11 cellular contexts compared by ENCODE assay signal in the genomic region with DNA sequence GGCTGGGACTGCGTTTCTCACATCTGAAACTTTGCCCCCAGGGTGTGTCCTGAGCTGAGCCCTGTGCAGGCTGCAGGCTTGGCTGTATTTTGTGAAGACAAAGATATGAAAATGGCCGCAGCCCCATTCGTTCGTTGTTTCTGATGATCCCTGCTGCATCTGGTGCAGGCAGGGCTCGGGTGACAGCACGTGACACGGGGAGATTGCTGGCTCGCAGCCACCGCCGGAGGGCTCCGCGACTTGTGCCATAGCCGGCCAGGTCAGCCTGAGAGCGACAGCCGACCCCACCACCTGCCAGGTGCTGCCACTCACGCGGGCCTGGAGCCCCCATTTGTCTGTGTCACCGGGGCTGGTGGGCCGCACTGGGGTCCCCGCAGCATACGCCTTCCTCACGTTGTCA.
A peak's percentile ranks its signal among the peaks of the same experiment; 100 is the strongest.
DNase-seq lines count a peak whose midpoint lies in the region; TF ChIP-seq lines count a peak whose summit lies in the region.
"Had no signal": no experiment of that assay in that cellular context is flagged by ENCODE, and none has a peak within 500 bp of the region (broad histone marks: within the 10 kb centered on the region; RNA-seq: fewer than 3 reads in every experiment).

No MANE protein-coding gene starts in this region.

- peaks cover 16% of the 10 kb centered on the region for H3K36me3 Mint-ChIP-seq in chondrocyte (ENCODE audit: low read depth)
- H3K36me3 Mint-ChIP-seq: stimulated activated memory B cell treated with anti-CD40 and anti-IgM and Interleukin-4, amounts not matched to agents 10 μg/mL and 1 μg/mL and 100 μg/mL, for 72 hours had no signal

- no peaks in the 10 kb centered on the region for H3K9me3 ChIP-seq in parathyroid adenoma (ENCODE audit: control insufficient read depth, low read length)

- H3K27me3 Mint-ChIP-seq in chondrocyte (ENCODE audit: low read depth), result no peaks in the 10 kb centered on the region

- no peaks in the 10 kb centered on the region for H3K27me3 ChIP-seq in parathyroid adenoma (ENCODE audit: control insufficient read depth, insufficient read depth, low read length)
- H3K27me3 ChIP-seq: BLaER1 treated with 17β-estradiol and CSF1 and Interleukin-3, amounts not matched to agents 10 nM and 100 nM had no signal

- no peak for TF ChIP-seq CTCF in chondrocyte (IDR thresholded peaks at IDR 0.05)
- no peak for TF ChIP-seq CTCF in parathyroid adenoma (IDR thresholded peaks at IDR 0.05)

- H3K79me2 ChIP-seq in parathyroid adenoma, result peaks cover 36% of the 10 kb centered on the region

- peak overlapping the region; percentile 73 for H2AFZ ChIP-seq in parathyroid adenoma

- H3K27ac ChIP-seq in parathyroid adenoma, result peak overlapping the region; percentile 55
- H3K27ac ChIP-seq: BLaER1 treated with 17β-estradiol and CSF1 and Interleukin-3, amounts not matched to agents 10 nM and 100 nM had no signal

- DNase-seq in D341Med (ENCODE audit: low spot score), result peak; percentile 65
- DNase-seq in NCI-H2081 treated with DMSO at 0.1 percent for 48 hours (lab: John Stamatoyannopoulos, UW), result peak; percentile 1
- peak; percentile 77 for DNase-seq in chondrocyte (ENCODE audit: low spot score)
- DNase-seq in stimulated activated CD4-positive, alpha-beta T cell treated with anti-CD3 and anti-CD28 coated beads, Interleukin-4, amount 100 ng/mL, for 24 hours, result no peak
- no peak for DNase-seq in DMS53 (lab: John Stamatoyannopoulos, UW)
- no peak for DNase-seq in GM19240 (ENCODE audit: insufficient read length, low spot score)
- DNase-seq in dermis blood vessel endothelial cell, result no peak

- H3K4me1 Mint-ChIP-seq in chondrocyte (ENCODE audit: low read depth), result peaks cover 73% of the 10 kb centered on the region

- no peaks in the 10 kb centered on the region for H3K36me3 ChIP-seq in parathyroid adenoma (ENCODE audit: control insufficient read depth, insufficient read depth, low read length)

- no peak overlapping the region for H3K9ac ChIP-seq in parathyroid adenoma
- H3K9ac ChIP-seq: BLaER1 treated with 17β-estradiol and CSF1 and Interleukin-3, amounts not matched to agents 10 nM and 100 nM had no signal

- peak overlapping the region; percentile 85 for H3K27ac Mint-ChIP-seq in chondrocyte (ENCODE audit: unreplicated experiment)
- H3K27ac Mint-ChIP-seq: stimulated activated memory B cell treated with anti-CD40 and anti-IgM and Interleukin-4, amounts not matched to agents 10 μg/mL and 1 μg/mL and 100 μg/mL, for 72 hours had no signal

- H3K9me3 Mint-ChIP-seq in chondrocyte (ENCODE audit: low read depth), result peaks cover 4% of the 10 kb centered on the region

- peaks cover 18% of the 10 kb centered on the region for H3K4me1 ChIP-seq in parathyroid adenoma

- H3K4me3 ChIP-seq in parathyroid adenoma (ENCODE audit: low read depth, low read length), result peak overlapping the region; percentile 18
- H3K4me3 ChIP-seq: BLaER1 treated with 17β-estradiol and CSF1 and Interleukin-3, amounts not matched to agents 10 nM and 100 nM; K562 had no signal

- peak overlapping the region; percentile 59 for H3K4me2 ChIP-seq in parathyroid adenoma (ENCODE audit: low read length)
- H3K4me2 ChIP-seq: BLaER1 treated with 17β-estradiol and CSF1 and Interleukin-3, amounts not matched to agents 10 nM and 100 nM had no signal

- no peak overlapping the region for H3K4me3 Mint-ChIP-seq in chondrocyte (ENCODE audit: unreplicated experiment)
- H3K4me3 Mint-ChIP-seq: stimulated activated memory B cell treated with anti-CD40 and anti-IgM and Interleukin-4, amounts not matched to agents 10 μg/mL and 1 μg/mL and 100 μg/mL, for 72 hours had no signal

Comparison
In these comparisons a context has a peak if more than half of its experiments do, and no peak if none do; other contexts are left out.
1. DNase-seq: peak in D341Med (single experiment), NCI-H2081 treated with DMSO at 0.1 percent for 48 hours (single experiment) and chondrocyte (single experiment); none in stimulated activated CD4-positive, alpha-beta T cell treated with anti-CD3 and anti-CD28 coated beads, Interleukin-4, amount 100 ng/mL, for 24 hours (single experiment), DMS53 (single experiment), GM19240 (single experiment) and dermis blood vessel endothelial cell (single experiment).